ENCODE assay signal across 13 cellular contexts in the genomic region with DNA sequence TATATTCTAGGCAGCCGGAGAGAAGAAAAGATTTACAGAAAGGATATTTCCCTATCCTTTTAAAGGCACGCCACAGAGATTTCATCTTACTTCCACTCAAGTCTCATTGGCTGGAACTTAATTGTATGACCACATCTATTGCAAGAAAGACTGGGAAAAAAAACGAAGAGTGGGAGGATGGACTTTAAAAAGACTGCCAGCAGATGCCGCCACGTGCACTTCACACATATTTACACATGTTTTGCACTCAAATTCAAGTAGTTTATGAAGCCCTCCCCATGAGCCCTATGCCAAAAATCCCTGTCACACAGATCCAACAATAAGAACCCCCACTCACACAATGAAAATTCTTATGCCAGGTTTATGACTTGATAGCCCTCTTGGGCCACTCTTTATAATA.
DNase-seq lines count a peak whose midpoint lies in the region; ATAC-seq and TF ChIP-seq lines count a peak whose summit lies in the region.
"Had no signal": no experiment of that assay in that cellular context is flagged by ENCODE, and none has a peak within 500 bp of the region (broad histone marks: within the 10 kb centered on the region; RNA-seq: fewer than 3 reads in every experiment).

No MANE protein-coding gene starts in this region.

- DNase-seq in GM04504 (ENCODE audit: low read depth) (peak; percentile 0), NB4 (ENCODE audit: low read depth) (peak; percentile 57), body of pancreas (peak in 3 of 4 donors; percentile 20 to 51 (median 22)), mesendoderm (peak; percentile 41), hippocampal formation (lab: John Stamatoyannopoulos, UW) (no peak), SIG-M5 treated with dmso at 0.1 percent for 504 hours (lab: John Stamatoyannopoulos, UW; ENCODE audit: unreplicated experiment) (no peak), left ventricle myocardium superior (no peak)
- DNase-seq: activated T-cell treated with anti-CD3 and anti-CD28 coated beads, Interleukin-2, amount 50 U/mL, for 4 hours; effector CD4-positive, alpha-beta T cell; NCI-H187 treated with DMSO at 0.1 percent for 48 hours; T-helper 17 cell had no signal

- H3K4ac ChIP-seq in mesendoderm (ENCODE audit: low read depth, low read length): no peak overlapping the region

- no peaks in the 10 kb centered on the region for H3K36me3 ChIP-seq in body of pancreas (replicated peaks in 1 of 2; ENCODE audit: insufficient read depth in 1 of 2, low read depth in 2 of 2)
- no peaks in the 10 kb centered on the region for H3K36me3 ChIP-seq in mesendoderm (ENCODE audit: control insufficient read depth, insufficient read depth, low read length)

- H3K18ac ChIP-seq in mesendoderm (ENCODE audit: low read length): no peak overlapping the region

- no peak overlapping the region for H3K9ac ChIP-seq in mesendoderm (ENCODE audit: low read length)

- H3K27ac ChIP-seq in body of pancreas: no peak overlapping the region
- no peak overlapping the region for H3K27ac ChIP-seq in mesendoderm (ENCODE audit: low read depth, low read length)

- no peak overlapping the region for H3K4me2 ChIP-seq in mesendoderm (ENCODE audit: low read length)

- H3K27me3 ChIP-seq in body of pancreas (no peaks in the 10 kb centered on the region), mesendoderm (ENCODE audit: insufficient read depth, low read length, poor library complexity) (no peaks in the 10 kb centered on the region)

- no peak overlapping the region for H4K8ac ChIP-seq in mesendoderm (ENCODE audit: low read depth, low read length)

- H2BK5ac ChIP-seq in mesendoderm (ENCODE audit: low read length): no peak overlapping the region

- H4K5ac ChIP-seq in mesendoderm (ENCODE audit: low read length): no peak overlapping the region

- TF ChIP-seq POLR2A in NB4 (IDR thresholded peaks at IDR 0.05; ENCODE audit: extremely low read depth, insufficient read length): no peak
- TF ChIP-seq POLR2A in body of pancreas (IDR thresholded peaks at IDR 0.05): no peak

- no peaks in the 10 kb centered on the region for H3K79me2 ChIP-seq in mesendoderm (ENCODE audit: control insufficient read depth, insufficient read depth, low read length)

- H3K4me3 ChIP-seq in NB4 (ENCODE audit: low read depth, low read length): no peak overlapping the region
- H3K4me3 ChIP-seq in body of pancreas: no peak overlapping the region
- no peak overlapping the region for H3K4me3 ChIP-seq in mesendoderm (ENCODE audit: low read length)

- no peak for ATAC-seq in body of pancreas
- no peak for ATAC-seq in left ventricle myocardium superior
- no peak for ATAC-seq in HG03442 (IDR thresholded peaks at IDR 0.05; ENCODE audit: unreplicated experiment)
- ATAC-seq: activated T-cell treated with anti-CD3 and anti-CD28 coated beads, Interleukin-2, amount 50 U/mL, for 4 hours; left lobe of liver; T-helper 17 cell had no signal

- H3K9me3 ChIP-seq in body of pancreas: no peaks in the 10 kb centered on the region

- no peak overlapping the region for H3K23ac ChIP-seq in mesendoderm (ENCODE audit: low read length)

- peak; percentile 46 for TF ChIP-seq CTCF in NB4 (IDR thresholded peaks at IDR 0.05; ENCODE audit: low read depth, low read length)
- TF ChIP-seq CTCF in body of pancreas (IDR thresholded peaks at IDR 0.05): peak in 5 of 7 experiments; percentile 16 to 49 (median 41)

- no peaks in the 10 kb centered on the region for H3K4me1 ChIP-seq in body of pancreas
- no peaks in the 10 kb centered on the region for H3K4me1 ChIP-seq in mesendoderm (ENCODE audit: control insufficient read depth, low read depth, low read length)

- no peak overlapping the region for H2AK5ac ChIP-seq in mesendoderm (ENCODE audit: low read length)

- H2BK120ac ChIP-seq in mesendoderm (ENCODE audit: low read depth, low read length): no peak overlapping the region

- intact Hi-C loops in body of pancreas (cut with DNase I) (no loop called here), left ventricle myocardium superior (cut with micrococcal nuclease) (no loop called here)

- H3K79me1 ChIP-seq in mesendoderm (ENCODE audit: low read length): no peaks in the 10 kb centered on the region

- no peak overlapping the region for H3K56ac ChIP-seq in mesendoderm (ENCODE audit: low read length)

- no peak overlapping the region for H2BK15ac ChIP-seq in mesendoderm (replicated peaks; ENCODE audit: low read depth)

- 36 to 39% methylated on average over 5 of the region's 5 CpGs for WGBS in body of pancreas, 2 donors
- no CpG with 5 or more reads among the region's 5 CpGs for WGBS in mesendoderm (ENCODE audit: extremely low coverage, insufficient coverage, low lambda C conversion rate)

Comparison
In these comparisons a context has a peak if more than half of its experiments do, and no peak if none do; other contexts are left out.
1. DNase-seq: peak in GM04504 (single experiment), NB4 (single experiment), body of pancreas (3 of 4) and mesendoderm (single experiment); none in hippocampal formation (0 of 2), SIG-M5 treated with dmso at 0.1 percent for 504 hours (single experiment) and left ventricle myocardium superior (single experiment).